ENCODE assay signal across 11 cellular contexts in genomic region chr5:111143910-111144309, GRCh38. TPM values are rescaled to one million over a fixed set of nuclear protein-coding genes. Genes with fewer than 3 reads are reported as not detected.
DNase-seq lines count a peak whose midpoint lies in the region; ATAC-seq lines count a peak whose summit lies in the region.
"Had no signal": no experiment of that assay in that cellular context is flagged by ENCODE, and none has a peak within 500 bp of the region (broad histone marks: within the 10 kb centered on the region; RNA-seq: fewer than 3 reads in every experiment).

No MANE protein-coding gene starts in this region.

- DNase-seq in NCI-H82 (lab: John Stamatoyannopoulos, UW): peak; percentile 2
- DNase-seq in NCI-H82 treated with DMSO at 0.1 percent for 48 hours (lab: John Stamatoyannopoulos, UW; ENCODE audit: unreplicated experiment): no peak
- DNase-seq in epidermal melanocyte (ENCODE audit: insufficient read length, low spot score): peak; percentile 22
- DNase-seq in ureter (ENCODE audit: low spot score): peak; percentile 49
- no peak for DNase-seq in C1 segment of cervical spinal cord (lab: John Stamatoyannopoulos, UW)
- no peak for DNase-seq in NCI-H146 (lab: John Stamatoyannopoulos, UW)
- DNase-seq: 8988T, naive B cell, NCI-H1417 had no signal

- ATAC-seq in HG03378 (IDR thresholded peaks at IDR 0.05; ENCODE audit: unreplicated experiment) (peak; percentile 31), GM19328 (IDR thresholded peaks at IDR 0.05; ENCODE audit: unreplicated experiment) (no peak)

RNA-seq across cellular contexts. Expression of gene WDR36, which starts 51.8 kb away (rescaled TPM):
- total RNA-seq in ureter: 33.9 TPM

Comparison
In these comparisons a context has a peak if more than half of its experiments do, and no peak if none do; other contexts are left out.
1. DNase-seq: peak in NCI-H82 (single experiment), epidermal melanocyte (single experiment) and ureter (single experiment); none in NCI-H82 treated with DMSO at 0.1 percent for 48 hours (single experiment), C1 segment of cervical spinal cord (0 of 14) and NCI-H146 (single experiment).